8 cellular contexts compared by ENCODE assay signal in genomic region chr20:61677928-61678327, GRCh38.
"Had no signal": no experiment of that assay in that cellular context is flagged by ENCODE, and none has a peak within 500 bp of the region (broad histone marks: within the 10 kb centered on the region; RNA-seq: fewer than 3 reads in every experiment).

No MANE protein-coding gene starts in this region.

- H3K4me3 ChIP-seq: GM12878 had no signal

- ATAC-seq: GM12878 had no signal

- DNase-seq: GDM1, GF-D8 had no signal

- FAIRE-seq: G401.6, GM12878, GM12891, GM12892, GM18507, GM19239 had no signal
